ENCODE assay signal across 16 cellular contexts in genomic region chr12:1927751-1928351, GRCh38. TPM values are rescaled to one million over a fixed set of nuclear protein-coding genes. Genes with fewer than 3 reads are reported as not detected.
DNase-seq lines count a peak whose midpoint lies in the region; ATAC-seq and TF ChIP-seq lines count a peak whose summit lies in the region.
"Had no signal": no experiment of that assay in that cellular context is flagged by ENCODE, and none has a peak within 500 bp of the region (broad histone marks: within the 10 kb centered on the region; RNA-seq: fewer than 3 reads in every experiment).

No MANE protein-coding gene starts in this region.

- peaks cover 68 to 100% (median 98%) of the 10 kb centered on the region in 10 experiments for H3K4me1 ChIP-seq in BLaER1 treated with 17β-estradiol and CSF1 and Interleukin-3, amounts not matched to agents 10 nM and 100 nM

- CTCF ChIA-PET in GM10248 (lab: Yijun Ruan, JAX), result interaction anchor here (0.8 to 1.7 kb wide), 2 partner anchors 12 to 46 kb away, joined by 3 to 10 read pairs; no protein-coding TSS in a partner anchor

- no peaks in the 10 kb centered on the region for H3K27me3 ChIP-seq in BLaER1 treated with 17β-estradiol and CSF1 and Interleukin-3, amounts not matched to agents 10 nM and 100 nM

- POLR2A ChIA-PET in GM10248 (lab: Yijun Ruan, JAX), result no interaction called here

- no peak for TF ChIP-seq CTCF in GM10248 (IDR thresholded peaks at IDR 0.05; ENCODE audit: control extremely low read depth, extremely low read depth, low read depth, missing control alignments)

- H3K9ac ChIP-seq in BLaER1 treated with 17β-estradiol and CSF1 and Interleukin-3, amounts not matched to agents 10 nM and 100 nM, result no peak overlapping the region; a peak in 1 of 22 replicates

- no peaks in the 10 kb centered on the region for H3K9me3 ChIP-seq in BLaER1 treated with 17β-estradiol and CSF1 and Interleukin-3, amounts not matched to agents 10 nM and 100 nM (replicated peaks in 1 of 11)

- H3K27ac ChIP-seq in BLaER1 treated with 17β-estradiol and CSF1 and Interleukin-3, amounts not matched to agents 10 nM and 100 nM, result peak overlapping the region in 3 of 11 experiments; percentile 7 to 44 (median 31); a peak in 4 of 22 replicates
- H3K27ac ChIP-seq: C4-2B, RWPE1 had no signal

- no peak overlapping the region for H3K4me3 ChIP-seq in BLaER1 treated with 17β-estradiol and CSF1 and Interleukin-3, amounts not matched to agents 10 nM and 100 nM

- peak overlapping the region in 10 of 11 experiments; percentile 15 to 96 (median 82); a peak in 17 of 22 replicates for H3K4me2 ChIP-seq in BLaER1 treated with 17β-estradiol and CSF1 and Interleukin-3, amounts not matched to agents 10 nM and 100 nM

- peak; percentile 84 for DNase-seq in cardiac septum (ENCODE audit: low spot score)
- DNase-seq in retina, result peak; percentile 1
- no peak for DNase-seq in SHP77 (lab: John Stamatoyannopoulos, UW)
- no peak for DNase-seq in GM10248 (ENCODE audit: extremely low spot score)
- DNase-seq: activated CD4-positive, alpha-beta T cell treated with anti-CD3 and anti-CD28 coated beads, Interleukin-2, amount 50 U/mL, for 4 hours; HCEC 1CT; NCI-H510A; stimulated activated CD4-positive, alpha-beta T cell treated with anti-CD3 and anti-CD28 coated beads, Interleukin-4, amount 100 ng/mL, for 4 hours; stimulated activated naive CD4-positive, alpha-beta T cell treated with Interleukin-2 at 50 U/mL for 16 hours had no signal

- H3K36me3 ChIP-seq in BLaER1 treated with 17β-estradiol and CSF1 and Interleukin-3, amounts not matched to agents 10 nM and 100 nM, result no peaks in the 10 kb centered on the region

- intact Hi-C loops in cardiac septum (cut with DNase I), result no loop called here

- ATAC-seq in SK-N-SH treated with all-trans-retinoic acid at 6 μM for 48 hours (peak; percentile 30), GM19467 (IDR thresholded peaks at IDR 0.05; ENCODE audit: unreplicated experiment) (no peak), HG03469 (IDR thresholded peaks at IDR 0.05; ENCODE audit: unreplicated experiment) (no peak)
- ATAC-seq: activated naive CD4-positive, alpha-beta T cell treated with anti-CD3 and anti-CD28 coated beads, Interleukin-2, amount 50 U/mL, for 72 hours had no signal

- H4K20me1 ChIP-seq in BLaER1 treated with 17β-estradiol and CSF1 and Interleukin-3, amounts not matched to agents 10 nM and 100 nM, result no peaks in the 10 kb centered on the region

TF ChIP-seq in SK-N-SH treated with all-trans-retinoic acid at 6 μM for 48 hours, 23 proteins besides CTCF, POLR2A, EP300 and RAD21:
- TF ChIP-seq TCF4 (CRISPR knock-in tag; IDR thresholded peaks at IDR 0.05; ENCODE audit: borderline replicate concordance) (0 out of 2 replicates have a peak, but pooled peaks have one; percentile 43), ZC3H10 (CRISPR knock-in tag; IDR thresholded peaks at IDR 0.05) (no peak), ISL1 (CRISPR knock-in tag; IDR thresholded peaks at IDR 0.05) (peak; percentile 78), CSDC2 (CRISPR knock-in tag; IDR thresholded peaks at IDR 0.05) (0 out of 2 replicates have a peak, but pooled peaks have one; percentile 36), ESRRG (CRISPR knock-in tag; IDR thresholded peaks at IDR 0.05) (0 out of 2 replicates have a peak, but pooled peaks have one; percentile 3), ZFP3 (CRISPR knock-in tag; IDR thresholded peaks at IDR 0.05) (0 out of 2 replicates have a peak, but pooled peaks have one; percentile 45), SNAI2 (CRISPR knock-in tag; IDR thresholded peaks at IDR 0.05) (0 out of 2 replicates have a peak, but pooled peaks have one; percentile 56), GLIS3 (CRISPR knock-in tag; IDR thresholded peaks at IDR 0.05) (0 out of 2 replicates have a peak, but pooled peaks have one; percentile 14), ZNF565 (CRISPR knock-in tag; conservative IDR thresholded peaks at IDR 0.05; ENCODE audit: low read depth) (no peak)
- TF ChIP-seq, protein P1, sequence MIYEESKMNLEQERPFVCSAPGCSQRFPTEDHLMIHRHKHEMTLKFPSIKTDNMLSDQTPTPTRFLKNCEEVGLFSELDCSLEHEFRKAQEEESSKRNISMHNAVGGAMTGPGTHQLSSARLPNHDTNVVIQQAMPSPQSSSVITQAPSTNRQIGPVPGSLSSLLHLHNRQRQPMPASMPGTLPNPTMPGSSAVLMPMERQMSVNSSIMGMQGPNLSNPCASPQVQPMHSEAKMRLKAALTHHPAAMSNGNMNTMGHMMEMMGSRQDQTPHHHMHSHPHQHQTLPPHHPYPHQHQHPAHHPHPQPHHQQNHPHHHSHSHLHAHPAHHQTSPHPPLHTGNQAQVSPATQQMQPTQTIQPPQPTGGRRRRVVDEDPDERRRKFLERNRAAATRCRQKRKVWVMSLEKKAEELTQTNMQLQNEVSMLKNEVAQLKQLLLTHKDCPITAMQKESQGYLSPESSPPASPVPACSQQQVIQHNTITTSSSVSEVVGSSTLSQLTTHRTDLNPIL (CRISPR knock-in tag; IDR thresholded peaks at IDR 0.05; ENCODE audit: low read depth), result peak; percentile 18; the same call in 1 of the 2 replicates

RNA-seq across cellular contexts. Expression of gene CACNA2D4, which starts 9.4 kb away (rescaled TPM):
- 0.89 TPM for total RNA-seq in cardiac septum

Comparison
In these comparisons a context has a peak if more than half of its experiments do, and no peak if none do; other contexts are left out.
1. DNase-seq: peak in cardiac septum (single experiment) and retina (single experiment); none in SHP77 (0 of 2) and GM10248 (single experiment).